In the genomic region with DNA sequence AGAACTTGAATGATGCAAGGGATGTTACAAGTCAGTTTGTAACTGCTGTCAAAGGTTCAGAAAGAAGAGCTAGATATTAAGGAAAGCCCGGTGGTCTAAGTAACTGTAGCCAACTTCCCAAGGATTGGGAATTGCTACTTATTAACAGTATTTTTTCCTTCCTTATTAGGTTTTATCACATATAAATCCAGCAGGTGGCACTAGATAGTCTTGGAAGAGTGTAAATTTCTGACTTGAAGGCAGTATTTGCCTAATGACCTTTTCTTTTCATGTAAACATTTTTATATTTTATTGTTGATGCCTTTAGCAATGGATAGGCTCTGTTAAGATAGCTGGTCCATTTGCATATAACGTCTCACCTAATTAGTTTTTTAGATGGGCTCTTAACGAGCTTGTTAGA, we compare ENCODE assay signal across 10 cellular contexts. TPM values are rescaled to one million over a fixed set of nuclear protein-coding genes. Genes with fewer than 3 reads are reported as not detected.
A peak's percentile ranks its signal among the peaks of the same experiment; 100 is the strongest.
DNase-seq lines count a peak whose midpoint lies in the region; ATAC-seq and TF ChIP-seq lines count a peak whose summit lies in the region.
"Had no signal": no experiment of that assay in that cellular context is flagged by ENCODE, and none has a peak within 500 bp of the region (broad histone marks: within the 10 kb centered on the region; RNA-seq: fewer than 3 reads in every experiment).

No MANE protein-coding gene starts in this region.

- H3K27ac ChIP-seq in gastrocnemius medialis: no peak overlapping the region
- H3K27ac ChIP-seq: neutrophil had no signal

- ATAC-seq in gastrocnemius medialis: no peak
- ATAC-seq in GM19397 (IDR thresholded peaks at IDR 0.05; ENCODE audit: unreplicated experiment): no peak

- TF ChIP-seq CTCF in epithelial cell of esophagus (IDR thresholded peaks at IDR 0.05; ENCODE audit: insufficient read depth, low read depth, low read length, missing control alignments) (peak; percentile 40), gastrocnemius medialis (IDR thresholded peaks at IDR 0.05 in 4 of 5, conservative IDR thresholded peaks at IDR 0.05 in 1 of 5) (peak in 3 of 5 experiments; percentile 6 to 19 (median 15))

- no peak for TF ChIP-seq POLR2A in gastrocnemius medialis (IDR thresholded peaks at IDR 0.05)

- peak; percentile 8 for DNase-seq in NCI-H2029 (lab: John Stamatoyannopoulos, UW)
- no peak for DNase-seq in NCI-H2029 treated with DMSO at 0.1 percent for 48 hours (lab: John Stamatoyannopoulos, UW)
- DNase-seq in NCI-H446 (lab: John Stamatoyannopoulos, UW): peak; percentile 2 to 56
- peak; percentile 39 for DNase-seq in epithelial cell of esophagus (ENCODE audit: low read depth)
- DNase-seq in gastrocnemius medialis: no peak
- no peak for DNase-seq in stimulated activated CD8-positive, alpha-beta memory T cell treated with anti-CD3 and anti-CD28 coated beads, Interleukin-4, amount 100 ng/mL, for 48 hours
- no peak for DNase-seq in activated gamma-delta T cell treated with Interleukin-2 at 50 U/mL for 16 hours
- DNase-seq: activated B cell treated with CpG ODN at 0.5 μM for 24 hours had no signal

- H3K36me3 ChIP-seq in gastrocnemius medialis: no peaks in the 10 kb centered on the region

- in situ Hi-C loops in gastrocnemius medialis (cut with MboI; ENCODE audit: low sequenced_read_pairs in 4 of 4): no loop called here

- intact Hi-C loops in gastrocnemius medialis (cut with DNase I; ENCODE audit: low total_unique reads): no loop called here

- H3K4me3 ChIP-seq in epithelial cell of esophagus (ENCODE audit: low read length) (no peak overlapping the region), gastrocnemius medialis (no peak overlapping the region)

- no peaks in the 10 kb centered on the region for H3K9me3 ChIP-seq in gastrocnemius medialis
- H3K9me3 ChIP-seq: neutrophil had no signal

- H3K4me1 ChIP-seq in gastrocnemius medialis: no peaks in the 10 kb centered on the region

- H3K27me3 ChIP-seq in gastrocnemius medialis: no peaks in the 10 kb centered on the region
- H3K27me3 ChIP-seq: neutrophil had no signal

RNA-seq across cellular contexts. Expression of a gene that starts 51.2 kb away (rescaled TPM):
- total RNA-seq in gastrocnemius medialis: 1 to 10 TPM in 3 of 4 donors, under 1 TPM in 1; 0.73 to 1.8 (median 1.3) TPM

Comparison
In these comparisons a context has a peak if more than half of its experiments do, and no peak if none do; other contexts are left out.
1. DNase-seq: peak in NCI-H2029 (single experiment), NCI-H446 (2 of 2) and epithelial cell of esophagus (single experiment); none in NCI-H2029 treated with DMSO at 0.1 percent for 48 hours (single experiment), gastrocnemius medialis (0 of 2), stimulated activated CD8-positive, alpha-beta memory T cell treated with anti-CD3 and anti-CD28 coated beads, Interleukin-4, amount 100 ng/mL, for 48 hours (single experiment) and activated gamma-delta T cell treated with Interleukin-2 at 50 U/mL for 16 hours (single experiment).